In genomic region chr5:74355041-74355440, GRCh38 we compare ENCODE assay signal across 18 cellular contexts.
"Had no signal": no experiment of that assay in that cellular context is flagged by ENCODE, and none has a peak within 500 bp of the region (broad histone marks: within the 10 kb centered on the region; RNA-seq: fewer than 3 reads in every experiment).

No MANE protein-coding gene starts in this region.

- H3K4me3 ChIP-seq: colonic mucosa, hepatocyte, lung, neural progenitor cell, ovary, smooth muscle cell, uterus had no signal

- H3K27ac Mint-ChIP-seq: naive B cell; neural progenitor cell; stimulated activated naive CD8-positive, alpha-beta T cell treated with anti-CD3 and anti-CD28 coated beads, Interleukin-15, Interleukin-2, amounts not matched to agents 100 ng/mL and 50 ng/mL, for 24 hours had no signal

- H3K4me3 Mint-ChIP-seq: naive B cell; neural progenitor cell; stimulated activated naive CD8-positive, alpha-beta T cell treated with anti-CD3 and anti-CD28 coated beads, Interleukin-15, Interleukin-2, amounts not matched to agents 100 ng/mL and 50 ng/mL, for 24 hours had no signal

- H3K9me3 ChIP-seq: colonic mucosa, ovary, uterus had no signal

- H3K27me3 ChIP-seq: colonic mucosa, hepatocyte, neural progenitor cell, ovary, uterus had no signal

- ATAC-seq: left colon, left ventricle myocardium superior, right cardiac atrium had no signal

- DNase-seq: colonic mucosa; effector CD8-positive, alpha-beta T cell; foreskin melanocyte; left colon; left ventricle myocardium superior; mesenchymal stem cell; naive B cell; nucleus accumbens; ovary; right cardiac atrium; stimulated activated CD4-positive, alpha-beta T cell treated with anti-CD3 and anti-CD28 coated beads, Interleukin-2, amount 100 ng/mL, for 48 hours; trophoblast cell; uterus had no signal

- H3K4me1 Mint-ChIP-seq: naive B cell had no signal

- H3K4me1 ChIP-seq: colonic mucosa, neural progenitor cell, uterus had no signal

- H3K36me3 Mint-ChIP-seq: naive B cell, neural progenitor cell had no signal

- H3K36me3 ChIP-seq: colonic mucosa, neural progenitor cell, ovary, uterus had no signal

- H3K27ac ChIP-seq: colonic mucosa, hepatocyte, neural progenitor cell, ovary, uterus had no signal
